In genomic region chrX:65581661-65582339, GRCh38 we compare ENCODE assay signal across 8 cellular contexts. TPM values are rescaled to one million over a fixed set of nuclear protein-coding genes. Genes with fewer than 3 reads are reported as not detected.
A peak's percentile ranks its signal among the peaks of the same experiment; 100 is the strongest.
DNase-seq lines count a peak whose midpoint lies in the region; ATAC-seq and TF ChIP-seq lines count a peak whose summit lies in the region.

No MANE protein-coding gene starts in this region.

- no peak overlapping the region for H3K4me3 ChIP-seq in WERI-Rb-1 (ENCODE audit: low read depth, low read length)

- H3K27ac Mint-ChIP-seq in central memory CD8-positive, alpha-beta T cell (ENCODE audit: low read depth) = no peak overlapping the region

- no peak overlapping the region for H3K4me3 Mint-ChIP-seq in central memory CD8-positive, alpha-beta T cell

- DNase-seq in AG20443 (ENCODE audit: low spot score) (peak; percentile 65), NCI-H2107 (lab: John Stamatoyannopoulos, UW) (peak; percentile 11), WERI-Rb-1 (peak; percentile 50), left colon (peak; percentile 44 to 62)
- DNase-seq in central memory CD8-positive, alpha-beta T cell (ENCODE audit: low spot score in 2 of 2) = peak; percentile 22 to 31
- DNase-seq in stimulated activated CD8-positive, alpha-beta memory T cell treated with anti-CD3 and anti-CD28 coated beads, Interleukin-15, amount 100 ng/mL, for 1 hour (ENCODE audit: low read depth) = peak; percentile 28

- no peaks in the 10 kb centered on the region for H3K27me3 Mint-ChIP-seq in central memory CD8-positive, alpha-beta T cell

- no peak overlapping the region for H3K27ac ChIP-seq in WERI-Rb-1

- ATAC-seq in GM18511 (IDR thresholded peaks at IDR 0.05; ENCODE audit: unreplicated experiment) = peak; percentile 79
- peak; percentile 72 for ATAC-seq in HG02943 (IDR thresholded peaks at IDR 0.05; ENCODE audit: low read depth, unreplicated experiment)
- ATAC-seq in central memory CD8-positive, alpha-beta T cell (replicated peaks; ENCODE audit: extremely low read depth, poor library complexity, severe bottlenecking) = no peak
- peak; percentile 96 for ATAC-seq in left colon

- H3K4me1 Mint-ChIP-seq in central memory CD8-positive, alpha-beta T cell = peaks cover 6% of the 10 kb centered on the region

- no peaks in the 10 kb centered on the region for H3K36me3 ChIP-seq in WERI-Rb-1

- intact Hi-C loops in left colon (cut with DNase I, micrococcal nuclease) = loop anchor here in 1 of 2 donors (10.0 kb wide), 1 partner anchor 1143 kb away; no protein-coding TSS in a partner anchor

- H3K9me3 ChIP-seq in WERI-Rb-1 (ENCODE audit: severe bottlenecking) = no peaks in the 10 kb centered on the region

- peak; percentile 81 for TF ChIP-seq CTCF in WERI-Rb-1 (IDR thresholded peaks at IDR 0.05; ENCODE audit: low read depth, low read length)

- no peaks in the 10 kb centered on the region for H3K9me3 Mint-ChIP-seq in central memory CD8-positive, alpha-beta T cell

- H3K36me3 Mint-ChIP-seq in central memory CD8-positive, alpha-beta T cell (ENCODE audit: insufficient read depth) = no peaks in the 10 kb centered on the region

- peaks cover 8% of the 10 kb centered on the region for H3K27me3 ChIP-seq in WERI-Rb-1 (ENCODE audit: insufficient read depth, low read depth, severe bottlenecking)

RNA-seq across cellular contexts. Expression of gene LAS1L, which starts 47.2 kb away (rescaled TPM):
- total RNA-seq in left colon = 10 to 100 TPM; 13.8 to 17.3 TPM

Comparison
In these comparisons a context has a peak if more than half of its experiments do, and no peak if none do; other contexts are left out.
1. DNase-seq: peak in every context shown above with its lines; median percentile 65 in AG20443; 53 in left colon; 50 in WERI-Rb-1; 28 in stimulated activated CD8-positive, alpha-beta memory T cell treated with anti-CD3 and anti-CD28 coated beads, Interleukin-15, amount 100 ng/mL, for 1 hour; 26 in central memory CD8-positive, alpha-beta T cell; 11 in NCI-H2107.